In genomic region chr14:98208943-98209342, GRCh38 we compare ENCODE assay signal across 32 cellular contexts.
DNase-seq lines count a peak whose midpoint lies in the region; ATAC-seq and TF ChIP-seq lines count a peak whose summit lies in the region.
"Had no signal": no experiment of that assay in that cellular context is flagged by ENCODE, and none has a peak within 500 bp of the region (broad histone marks: within the 10 kb centered on the region; RNA-seq: fewer than 3 reads in every experiment).

No MANE protein-coding gene starts in this region.

- H3K9me3 ChIP-seq in CD4-positive, alpha-beta T cell (ENCODE audit: control insufficient read depth, low read length), result no peaks in the 10 kb centered on the region
- no peaks in the 10 kb centered on the region for H3K9me3 ChIP-seq in CD8-positive, alpha-beta T cell (ENCODE audit: low read length)
- H3K9me3 ChIP-seq in T-helper 17 cell (ENCODE audit: control insufficient read depth, low read length, poor library complexity, severe bottlenecking), result no peaks in the 10 kb centered on the region
- H3K9me3 ChIP-seq in WERI-Rb-1 (ENCODE audit: severe bottlenecking), result no peaks in the 10 kb centered on the region
- H3K9me3 ChIP-seq: BLaER1 treated with 17β-estradiol and CSF1 and Interleukin-3, amounts not matched to agents 10 nM and 100 nM; breast epithelium; left lung; pancreas; SJCRH30; suprapubic skin had no signal

- H3K27me3 ChIP-seq in CD4-positive, alpha-beta T cell (ENCODE audit: control insufficient read depth, insufficient read depth, low read length), result no peaks in the 10 kb centered on the region
- no peaks in the 10 kb centered on the region for H3K27me3 ChIP-seq in CD8-positive, alpha-beta T cell (ENCODE audit: insufficient read depth, low read length)
- H3K27me3 ChIP-seq in WERI-Rb-1 (ENCODE audit: insufficient read depth, low read depth, severe bottlenecking), result peaks cover 63% of the 10 kb centered on the region
- H3K27me3 ChIP-seq: BLaER1 treated with 17β-estradiol and CSF1 and Interleukin-3, amounts not matched to agents 10 nM and 100 nM; breast epithelium; left lung; neural progenitor cell; SJCRH30; suprapubic skin had no signal

- no peak overlapping the region for H3K4me3 ChIP-seq in CD8-positive, alpha-beta T cell (ENCODE audit: low read depth, low read length)
- H3K4me3 ChIP-seq in WERI-Rb-1 (ENCODE audit: low read depth, low read length), result no peak overlapping the region
- H3K4me3 ChIP-seq: BLaER1 treated with 17β-estradiol and CSF1 and Interleukin-3, amounts not matched to agents 10 nM and 100 nM; breast epithelium; left lung; neural progenitor cell; pancreas; SJCRH30; skin epidermis; suprapubic skin had no signal

- peak overlapping the region; percentile 67 for H3K27ac ChIP-seq in CD4-positive, alpha-beta T cell (ENCODE audit: low read depth, low read length)
- H3K27ac ChIP-seq in CD8-positive, alpha-beta T cell (ENCODE audit: low read depth, low read length), result no peak overlapping the region
- no peak overlapping the region for H3K27ac ChIP-seq in WERI-Rb-1
- H3K27ac ChIP-seq: BLaER1 treated with 17β-estradiol and CSF1 and Interleukin-3, amounts not matched to agents 10 nM and 100 nM; breast epithelium; epithelial cell of prostate; left lung; neural progenitor cell; pancreas; SJCRH30; suprapubic skin had no signal

- ATAC-seq in CD4-positive, alpha-beta T cell (ENCODE audit: poor library complexity), result no peak
- ATAC-seq in CD8-positive, alpha-beta T cell, result no peak
- ATAC-seq in T-helper 17 cell, result no peak
- no peak for ATAC-seq in effector memory CD8-positive, alpha-beta T cell (replicated peaks)
- ATAC-seq in GM21447 (IDR thresholded peaks at IDR 0.05; ENCODE audit: unreplicated experiment), result no peak
- ATAC-seq: left lung; pancreas; stimulated activated naive B cell treated with anti-CD40 and anti-IgM and Interleukin-4, amounts not matched to agents 10 μg/mL and 1 μg/mL and 100 μg/mL, for 72 hours had no signal

- CTCF ChIA-PET in CD4-positive, alpha-beta T cell (lab: Charles Lee), result interaction anchor here (1.1 kb wide), 1 partner anchor 36 kb away, joined by 3 read pairs; no protein-coding TSS in a partner anchor
- CTCF ChIA-PET in CD8-positive, alpha-beta T cell (lab: Charles Lee), result interaction anchor here (1.1 to 1.7 kb wide), 7 partner anchors 14 to 1058 kb away, joined by 3 to 6 read pairs (median 4); no protein-coding TSS in a partner anchor

- H3K27me3 Mint-ChIP-seq in CD4-positive, alpha-beta T cell, result no peaks in the 10 kb centered on the region
- H3K27me3 Mint-ChIP-seq in CD8-positive, alpha-beta T cell (ENCODE audit: low read depth), result no peaks in the 10 kb centered on the region
- no peaks in the 10 kb centered on the region for H3K27me3 Mint-ChIP-seq in T-helper 17 cell
- no peaks in the 10 kb centered on the region for H3K27me3 Mint-ChIP-seq in effector memory CD8-positive, alpha-beta T cell
- H3K27me3 Mint-ChIP-seq: IgD-negative memory B cell had no signal

- peaks cover 79% of the 10 kb centered on the region for H3K4me1 ChIP-seq in CD8-positive, alpha-beta T cell (ENCODE audit: insufficient read depth, low read length)
- H3K4me1 ChIP-seq: BLaER1 treated with 17β-estradiol and CSF1 and Interleukin-3, amounts not matched to agents 10 nM and 100 nM; breast epithelium; left lung; pancreas; SJCRH30; suprapubic skin had no signal

- no peak for DNase-seq in CD4-positive, alpha-beta T cell
- DNase-seq in CD8-positive, alpha-beta T cell, result peak in 1 of 7 experiments; percentile 48
- DNase-seq in T-helper 17 cell (no peak), WERI-Rb-1 (no peak), NCI-H1436 (lab: John Stamatoyannopoulos, UW) (no peak), NOMO-1 treated with DMSO at 0.1 percent for 48 hours (lab: John Stamatoyannopoulos, UW; ENCODE audit: unreplicated experiment) (no peak)
- DNase-seq in effector memory CD8-positive, alpha-beta T cell, result no peak
- DNase-seq: activated CD4-positive, alpha-beta T cell treated with anti-CD3 and anti-CD28 coated beads, Interleukin-2, amount 50 U/mL, for 48 hours; activated CD8-positive, alpha-beta memory T cell treated with anti-CD3 and anti-CD28 coated beads, Interleukin-2, amount 50 U/mL, for 48 hours; activated effector memory CD4-positive, alpha-beta T cell treated with anti-CD3 and anti-CD28 coated beads, Interleukin-2, amount 50 U/mL, for 16 hours; anterior cingulate cortex; Calu3; DMS79; GDM1; HFFc6; islet precursor cell; left lung; mesenchymal stem cell; NCI-H1092 treated with DMSO at 0.1 percent for 48 hours; NCI-H187 treated with DMSO at 0.1 percent for 48 hours; NCI-H510A treated with DMSO at 0.1 percent for 48 hours; pancreas; SJCRH30; stimulated activated naive B cell treated with anti-CD40 and anti-IgM and Interleukin-4, amounts not matched to agents 10 μg/mL and 1 μg/mL and 100 μg/mL, for 72 hours had no signal

- intact Hi-C loops in CD4-positive, alpha-beta T cell (cut with DNase I, micrococcal nuclease), result loop anchor here in 1 of 2 experiments (2.0 kb wide), 1 partner anchor 18 kb away; no protein-coding TSS in a partner anchor
- intact Hi-C loops in CD8-positive, alpha-beta T cell (cut with DNase I, micrococcal nuclease), result loop anchor here (2.0 to 10.0 kb wide), 5 partner anchors 14 to 976 kb away; no protein-coding TSS in a partner anchor

- peak overlapping the region; percentile 56 for H3K4me3 Mint-ChIP-seq in CD4-positive, alpha-beta T cell
- H3K4me3 Mint-ChIP-seq in CD8-positive, alpha-beta T cell, result no peak overlapping the region
- H3K4me3 Mint-ChIP-seq in T-helper 17 cell, result no peak overlapping the region
- H3K4me3 Mint-ChIP-seq in effector memory CD8-positive, alpha-beta T cell, result peak overlapping the region in 1 of 2 donors; percentile 80
- H3K4me3 Mint-ChIP-seq: HFFc6; IgD-negative memory B cell; neural progenitor cell; stimulated activated naive B cell treated with anti-CD40 and anti-IgM and Interleukin-4, amounts not matched to agents 10 μg/mL and 1 μg/mL and 100 μg/mL, for 72 hours had no signal

- H3K9me3 Mint-ChIP-seq in CD4-positive, alpha-beta T cell, result peaks cover 2% of the 10 kb centered on the region
- H3K9me3 Mint-ChIP-seq in CD8-positive, alpha-beta T cell, result no peaks in the 10 kb centered on the region
- no peaks in the 10 kb centered on the region for H3K9me3 Mint-ChIP-seq in effector memory CD8-positive, alpha-beta T cell
- H3K9me3 Mint-ChIP-seq: neural progenitor cell had no signal

- H3K36me3 Mint-ChIP-seq in CD4-positive, alpha-beta T cell (ENCODE audit: low read depth), result peaks cover 9% of the 10 kb centered on the region
- H3K36me3 Mint-ChIP-seq in CD8-positive, alpha-beta T cell, result no peaks in the 10 kb centered on the region
- H3K36me3 Mint-ChIP-seq in T-helper 17 cell (ENCODE audit: low read depth), result peaks cover 2% of the 10 kb centered on the region
- H3K36me3 Mint-ChIP-seq in effector memory CD8-positive, alpha-beta T cell (ENCODE audit: insufficient read depth), result no peaks in the 10 kb centered on the region
- H3K36me3 Mint-ChIP-seq: IgD-negative memory B cell; neural progenitor cell; stimulated activated naive B cell treated with anti-CD40 and anti-IgM and Interleukin-4, amounts not matched to agents 10 μg/mL and 1 μg/mL and 100 μg/mL, for 72 hours had no signal

- no peak for TF ChIP-seq CTCF in CD4-positive, alpha-beta T cell (IDR thresholded peaks at IDR 0.05)
- no peak for TF ChIP-seq CTCF in CD8-positive, alpha-beta T cell (IDR thresholded peaks at IDR 0.05)
- no peak for TF ChIP-seq CTCF in WERI-Rb-1 (IDR thresholded peaks at IDR 0.05; ENCODE audit: low read depth, low read length)

- H3K36me3 ChIP-seq in CD8-positive, alpha-beta T cell (ENCODE audit: insufficient read depth, low read length), result no peaks in the 10 kb centered on the region
- no peaks in the 10 kb centered on the region for H3K36me3 ChIP-seq in WERI-Rb-1
- H3K36me3 ChIP-seq: BLaER1 treated with 17β-estradiol and CSF1 and Interleukin-3, amounts not matched to agents 10 nM and 100 nM; breast epithelium; left lung; neural progenitor cell; pancreas; SJCRH30; suprapubic skin had no signal

- peak overlapping the region; percentile 93 for H3K27ac Mint-ChIP-seq in CD4-positive, alpha-beta T cell
- H3K27ac Mint-ChIP-seq in CD8-positive, alpha-beta T cell, result peak overlapping the region; percentile 92
- H3K27ac Mint-ChIP-seq in T-helper 17 cell, result peak overlapping the region; percentile 96
- peak overlapping the region; percentile 90 to 97 for H3K27ac Mint-ChIP-seq in effector memory CD8-positive, alpha-beta T cell
- H3K27ac Mint-ChIP-seq: HFFc6; IgD-negative memory B cell; neural progenitor cell; stimulated activated naive B cell treated with anti-CD40 and anti-IgM and Interleukin-4, amounts not matched to agents 10 μg/mL and 1 μg/mL and 100 μg/mL, for 72 hours had no signal

- POLR2A ChIA-PET in CD4-positive, alpha-beta T cell (lab: Charles Lee), result interaction anchor here (0.7 to 3.8 kb wide), 12 partner anchors 10 to 1063 kb away, joined by 3 to 19 read pairs (median 6); partner anchors contain the start of gene BCL11B
- POLR2A ChIA-PET in CD8-positive, alpha-beta T cell (lab: Charles Lee), result interaction anchor here (0.9 to 1.7 kb wide), 6 partner anchors 13 to 1021 kb away, joined by 3 to 5 read pairs (median 4); no protein-coding TSS in a partner anchor

- H3K4me1 Mint-ChIP-seq in CD4-positive, alpha-beta T cell (ENCODE audit: low read depth), result peaks cover 92% of the 10 kb centered on the region
- peaks cover 97% of the 10 kb centered on the region for H3K4me1 Mint-ChIP-seq in CD8-positive, alpha-beta T cell (ENCODE audit: low read depth)
- H3K4me1 Mint-ChIP-seq in T-helper 17 cell, result peaks cover 66% of the 10 kb centered on the region
- peaks cover 51 to 70% of the 10 kb centered on the region in 2 donors for H3K4me1 Mint-ChIP-seq in effector memory CD8-positive, alpha-beta T cell (ENCODE audit: low read depth in 2 of 2)
- H3K4me1 Mint-ChIP-seq: stimulated activated naive B cell treated with anti-CD40 and anti-IgM and Interleukin-4, amounts not matched to agents 10 μg/mL and 1 μg/mL and 100 μg/mL, for 72 hours had no signal
